1 cellular context compared by ENCODE assay signal in the genomic region with DNA sequence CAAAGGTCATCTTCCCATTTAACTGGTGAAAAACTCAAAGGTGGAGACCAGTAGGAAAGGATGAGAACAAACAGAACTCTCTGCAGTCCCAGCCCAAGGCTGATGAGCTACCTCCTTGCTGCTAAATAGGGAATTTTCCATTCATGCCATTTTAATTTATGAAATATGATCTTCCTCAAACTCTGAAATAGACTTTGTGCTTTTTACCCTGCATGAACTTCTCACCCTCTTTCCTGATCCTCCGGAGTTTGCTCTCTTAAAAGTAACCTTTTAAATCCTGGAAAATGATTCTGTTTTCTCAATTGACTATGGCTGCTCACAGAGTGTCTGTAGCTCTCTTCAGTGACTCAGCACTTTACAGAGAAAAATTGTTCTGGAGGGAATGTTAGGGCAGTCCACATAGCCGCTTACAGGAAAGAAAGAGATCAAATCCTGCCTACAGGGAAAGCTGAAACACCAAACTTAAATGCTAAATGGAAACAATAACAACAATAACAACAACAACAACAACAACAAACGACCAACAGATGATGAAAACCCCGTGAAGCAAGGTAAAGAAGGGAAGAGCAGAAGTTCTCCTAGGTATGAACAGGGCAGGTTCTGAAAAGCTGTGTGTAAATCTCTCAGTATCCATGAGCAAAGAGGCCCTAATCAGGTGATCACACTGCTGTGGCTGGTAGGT.
A peak's percentile ranks its signal among the peaks of the same experiment; 100 is the strongest.
TF ChIP-seq lines count a peak whose summit lies in the region.

No MANE protein-coding gene starts in this region.

TF ChIP-seq in HepG2, 621 proteins besides CTCF, POLR2A, EP300 and RAD21 (continued from another document and continues in another):
- TF ChIP-seq, protein P1, sequence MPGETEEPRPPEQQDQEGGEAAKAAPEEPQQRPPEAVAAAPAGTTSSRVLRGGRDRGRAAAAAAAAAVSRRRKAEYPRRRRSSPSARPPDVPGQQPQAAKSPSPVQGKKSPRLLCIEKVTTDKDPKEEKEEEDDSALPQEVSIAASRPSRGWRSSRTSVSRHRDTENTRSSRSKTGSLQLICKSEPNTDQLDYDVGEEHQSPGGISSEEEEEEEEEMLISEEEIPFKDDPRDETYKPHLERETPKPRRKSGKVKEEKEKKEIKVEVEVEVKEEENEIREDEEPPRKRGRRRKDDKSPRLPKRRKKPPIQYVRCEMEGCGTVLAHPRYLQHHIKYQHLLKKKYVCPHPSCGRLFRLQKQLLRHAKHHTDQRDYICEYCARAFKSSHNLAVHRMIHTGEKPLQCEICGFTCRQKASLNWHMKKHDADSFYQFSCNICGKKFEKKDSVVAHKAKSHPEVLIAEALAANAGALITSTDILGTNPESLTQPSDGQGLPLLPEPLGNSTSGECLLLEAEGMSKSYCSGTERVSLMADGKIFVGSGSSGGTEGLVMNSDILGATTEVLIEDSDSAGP (CRISPR knock-in tag; IDR thresholded peaks at IDR 0.05; ENCODE audit: borderline replicate concordance), result no peak
- TF ChIP-seq ZC3H4 (CRISPR knock-in tag; IDR thresholded peaks at IDR 0.05; ENCODE audit: borderline replicate concordance), result no peak
- no peak for TF ChIP-seq ZNF713 (CRISPR knock-in tag; IDR thresholded peaks at IDR 0.05)
- TF ChIP-seq, protein P2, sequence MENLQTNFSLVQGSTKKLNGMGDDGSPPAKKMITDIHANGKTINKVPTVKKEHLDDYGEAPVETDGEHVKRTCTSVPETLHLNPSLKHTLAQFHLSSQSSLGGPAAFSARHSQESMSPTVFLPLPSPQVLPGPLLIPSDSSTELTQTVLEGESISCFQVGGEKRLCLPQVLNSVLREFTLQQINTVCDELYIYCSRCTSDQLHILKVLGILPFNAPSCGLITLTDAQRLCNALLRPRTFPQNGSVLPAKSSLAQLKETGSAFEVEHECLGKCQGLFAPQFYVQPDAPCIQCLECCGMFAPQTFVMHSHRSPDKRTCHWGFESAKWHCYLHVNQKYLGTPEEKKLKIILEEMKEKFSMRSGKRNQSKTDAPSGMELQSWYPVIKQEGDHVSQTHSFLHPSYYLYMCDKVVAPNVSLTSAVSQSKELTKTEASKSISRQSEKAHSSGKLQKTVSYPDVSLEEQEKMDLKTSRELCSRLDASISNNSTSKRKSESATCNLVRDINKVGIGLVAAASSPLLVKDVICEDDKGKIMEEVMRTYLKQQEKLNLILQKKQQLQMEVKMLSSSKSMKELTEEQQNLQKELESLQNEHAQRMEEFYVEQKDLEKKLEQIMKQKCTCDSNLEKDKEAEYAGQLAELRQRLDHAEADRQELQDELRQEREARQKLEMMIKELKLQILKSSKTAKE (CRISPR knock-in tag; IDR thresholded peaks at IDR 0.05; ENCODE audit: borderline replicate concordance), result no peak
- TF ChIP-seq, protein P3, sequence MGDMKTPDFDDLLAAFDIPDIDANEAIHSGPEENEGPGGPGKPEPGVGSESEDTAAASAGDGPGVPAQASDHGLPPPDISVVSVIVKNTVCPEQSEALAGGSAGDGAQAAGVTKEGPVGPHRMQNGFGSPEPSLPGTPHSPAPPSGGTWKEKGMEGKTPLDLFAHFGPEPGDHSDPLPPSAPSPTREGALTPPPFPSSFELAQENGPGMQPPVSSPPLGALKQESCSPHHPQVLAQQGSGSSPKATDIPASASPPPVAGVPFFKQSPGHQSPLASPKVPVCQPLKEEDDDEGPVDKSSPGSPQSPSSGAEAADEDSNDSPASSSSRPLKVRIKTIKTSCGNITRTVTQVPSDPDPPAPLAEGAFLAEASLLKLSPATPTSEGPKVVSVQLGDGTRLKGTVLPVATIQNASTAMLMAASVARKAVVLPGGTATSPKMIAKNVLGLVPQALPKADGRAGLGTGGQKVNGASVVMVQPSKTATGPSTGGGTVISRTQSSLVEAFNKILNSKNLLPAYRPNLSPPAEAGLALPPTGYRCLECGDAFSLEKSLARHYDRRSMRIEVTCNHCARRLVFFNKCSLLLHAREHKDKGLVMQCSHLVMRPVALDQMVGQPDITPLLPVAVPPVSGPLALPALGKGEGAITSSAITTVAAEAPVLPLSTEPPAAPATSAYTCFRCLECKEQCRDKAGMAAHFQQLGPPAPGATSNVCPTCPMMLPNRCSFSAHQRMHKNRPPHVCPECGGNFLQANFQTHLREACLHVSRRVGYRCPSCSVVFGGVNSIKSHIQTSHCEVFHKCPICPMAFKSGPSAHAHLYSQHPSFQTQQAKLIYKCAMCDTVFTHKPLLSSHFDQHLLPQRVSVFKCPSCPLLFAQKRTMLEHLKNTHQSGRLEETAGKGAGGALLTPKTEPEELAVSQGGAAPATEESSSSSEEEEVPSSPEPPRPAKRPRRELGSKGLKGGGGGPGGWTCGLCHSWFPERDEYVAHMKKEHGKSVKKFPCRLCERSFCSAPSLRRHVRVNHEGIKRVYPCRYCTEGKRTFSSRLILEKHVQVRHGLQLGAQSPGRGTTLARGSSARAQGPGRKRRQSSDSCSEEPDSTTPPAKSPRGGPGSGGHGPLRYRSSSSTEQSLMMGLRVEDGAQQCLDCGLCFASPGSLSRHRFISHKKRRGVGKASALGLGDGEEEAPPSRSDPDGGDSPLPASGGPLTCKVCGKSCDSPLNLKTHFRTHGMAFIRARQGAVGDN (CRISPR knock-in tag; IDR thresholded peaks at IDR 0.05), result no peak
- TF ChIP-seq, protein P4, sequence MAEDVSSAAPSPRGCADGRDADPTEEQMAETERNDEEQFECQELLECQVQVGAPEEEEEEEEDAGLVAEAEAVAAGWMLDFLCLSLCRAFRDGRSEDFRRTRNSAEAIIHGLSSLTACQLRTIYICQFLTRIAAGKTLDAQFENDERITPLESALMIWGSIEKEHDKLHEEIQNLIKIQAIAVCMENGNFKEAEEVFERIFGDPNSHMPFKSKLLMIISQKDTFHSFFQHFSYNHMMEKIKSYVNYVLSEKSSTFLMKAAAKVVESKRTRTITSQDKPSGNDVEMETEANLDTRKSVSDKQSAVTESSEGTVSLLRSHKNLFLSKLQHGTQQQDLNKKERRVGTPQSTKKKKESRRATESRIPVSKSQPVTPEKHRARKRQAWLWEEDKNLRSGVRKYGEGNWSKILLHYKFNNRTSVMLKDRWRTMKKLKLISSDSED (CRISPR knock-in tag; IDR thresholded peaks at IDR 0.05), result no peak
- TF ChIP-seq, protein P5, sequence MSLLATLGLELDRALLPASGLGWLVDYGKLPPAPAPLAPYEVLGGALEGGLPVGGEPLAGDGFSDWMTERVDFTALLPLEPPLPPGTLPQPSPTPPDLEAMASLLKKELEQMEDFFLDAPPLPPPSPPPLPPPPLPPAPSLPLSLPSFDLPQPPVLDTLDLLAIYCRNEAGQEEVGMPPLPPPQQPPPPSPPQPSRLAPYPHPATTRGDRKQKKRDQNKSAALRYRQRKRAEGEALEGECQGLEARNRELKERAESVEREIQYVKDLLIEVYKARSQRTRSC (CRISPR knock-in tag; IDR thresholded peaks at IDR 0.05; ENCODE audit: low read depth), result no peak
- TF ChIP-seq, protein P6, sequence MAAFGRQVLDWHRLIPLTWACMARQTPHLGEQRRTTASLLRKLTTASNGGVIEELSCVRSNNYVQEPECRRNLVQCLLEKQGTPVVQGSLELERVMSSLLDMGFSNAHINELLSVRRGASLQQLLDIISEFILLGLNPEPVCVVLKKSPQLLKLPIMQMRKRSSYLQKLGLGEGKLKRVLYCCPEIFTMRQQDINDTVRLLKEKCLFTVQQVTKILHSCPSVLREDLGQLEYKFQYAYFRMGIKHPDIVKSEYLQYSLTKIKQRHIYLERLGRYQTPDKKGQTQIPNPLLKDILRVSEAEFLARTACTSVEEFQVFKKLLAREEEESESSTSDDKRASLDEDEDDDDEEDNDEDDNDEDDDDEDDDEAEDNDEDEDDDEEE (CRISPR knock-in tag; IDR thresholded peaks at IDR 0.05), result no peak
- TF ChIP-seq ONECUT2 (CRISPR knock-in tag; IDR thresholded peaks at IDR 0.05), result 0 out of 2 replicates have a peak, but pooled peaks have one; percentile 17
- TF ChIP-seq SRSF4 (IDR thresholded peaks at IDR 0.05; ENCODE audit: low read depth, low read length, poor library complexity, severe bottlenecking), result no peak
- no peak for TF ChIP-seq BRD4 (CRISPR knock-in tag; IDR thresholded peaks at IDR 0.05)
- no peak for TF ChIP-seq KDM2A (CRISPR knock-in tag; IDR thresholded peaks at IDR 0.05; ENCODE audit: borderline replicate concordance, low read depth)
- TF ChIP-seq CENPX (CRISPR knock-in tag; IDR thresholded peaks at IDR 0.05), result no peak
- TF ChIP-seq ZNF746 (CRISPR knock-in tag; IDR thresholded peaks at IDR 0.05), result no peak
- TF ChIP-seq TCF12 (IDR thresholded peaks at IDR 0.05), result no peak
- no peak for TF ChIP-seq TCF12 (CRISPR knock-in tag; IDR thresholded peaks at IDR 0.05)
- TF ChIP-seq, protein P7, sequence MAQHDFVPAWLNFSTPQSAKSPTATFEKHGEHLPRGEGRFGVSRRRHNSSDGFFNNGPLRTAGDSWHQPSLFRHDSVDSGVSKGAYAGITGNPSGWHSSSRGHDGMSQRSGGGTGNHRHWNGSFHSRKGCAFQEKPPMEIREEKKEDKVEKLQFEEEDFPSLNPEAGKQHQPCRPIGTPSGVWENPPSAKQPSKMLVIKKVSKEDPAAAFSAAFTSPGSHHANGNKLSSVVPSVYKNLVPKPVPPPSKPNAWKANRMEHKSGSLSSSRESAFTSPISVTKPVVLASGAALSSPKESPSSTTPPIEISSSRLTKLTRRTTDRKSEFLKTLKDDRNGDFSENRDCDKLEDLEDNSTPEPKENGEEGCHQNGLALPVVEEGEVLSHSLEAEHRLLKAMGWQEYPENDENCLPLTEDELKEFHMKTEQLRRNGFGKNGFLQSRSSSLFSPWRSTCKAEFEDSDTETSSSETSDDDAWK (CRISPR knock-in tag; IDR thresholded peaks at IDR 0.05), result no peak
- TF ChIP-seq KLF9 (CRISPR knock-in tag; IDR thresholded peaks at IDR 0.05; ENCODE audit: low read depth), result no peak
- TF ChIP-seq ZNF619 (CRISPR knock-in tag; IDR thresholded peaks at IDR 0.05), result no peak
- TF ChIP-seq ZNF616 (CRISPR knock-in tag; IDR thresholded peaks at IDR 0.05; ENCODE audit: low read depth), result no peak
- TF ChIP-seq, protein P8, sequence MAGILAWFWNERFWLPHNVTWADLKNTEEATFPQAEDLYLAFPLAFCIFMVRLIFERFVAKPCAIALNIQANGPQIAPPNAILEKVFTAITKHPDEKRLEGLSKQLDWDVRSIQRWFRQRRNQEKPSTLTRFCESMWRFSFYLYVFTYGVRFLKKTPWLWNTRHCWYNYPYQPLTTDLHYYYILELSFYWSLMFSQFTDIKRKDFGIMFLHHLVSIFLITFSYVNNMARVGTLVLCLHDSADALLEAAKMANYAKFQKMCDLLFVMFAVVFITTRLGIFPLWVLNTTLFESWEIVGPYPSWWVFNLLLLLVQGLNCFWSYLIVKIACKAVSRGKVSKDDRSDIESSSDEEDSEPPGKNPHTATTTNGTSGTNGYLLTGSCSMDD (CRISPR knock-in tag; IDR thresholded peaks at IDR 0.05), result no peak
- TF ChIP-seq NR2F1 (CRISPR knock-in tag; IDR thresholded peaks at IDR 0.05), result peak; percentile 57 to 61; a peak in 2 of 4 replicates
- no peak for TF ChIP-seq ZSCAN30 (CRISPR knock-in tag; IDR thresholded peaks at IDR 0.05)
- TF ChIP-seq, protein P9, sequence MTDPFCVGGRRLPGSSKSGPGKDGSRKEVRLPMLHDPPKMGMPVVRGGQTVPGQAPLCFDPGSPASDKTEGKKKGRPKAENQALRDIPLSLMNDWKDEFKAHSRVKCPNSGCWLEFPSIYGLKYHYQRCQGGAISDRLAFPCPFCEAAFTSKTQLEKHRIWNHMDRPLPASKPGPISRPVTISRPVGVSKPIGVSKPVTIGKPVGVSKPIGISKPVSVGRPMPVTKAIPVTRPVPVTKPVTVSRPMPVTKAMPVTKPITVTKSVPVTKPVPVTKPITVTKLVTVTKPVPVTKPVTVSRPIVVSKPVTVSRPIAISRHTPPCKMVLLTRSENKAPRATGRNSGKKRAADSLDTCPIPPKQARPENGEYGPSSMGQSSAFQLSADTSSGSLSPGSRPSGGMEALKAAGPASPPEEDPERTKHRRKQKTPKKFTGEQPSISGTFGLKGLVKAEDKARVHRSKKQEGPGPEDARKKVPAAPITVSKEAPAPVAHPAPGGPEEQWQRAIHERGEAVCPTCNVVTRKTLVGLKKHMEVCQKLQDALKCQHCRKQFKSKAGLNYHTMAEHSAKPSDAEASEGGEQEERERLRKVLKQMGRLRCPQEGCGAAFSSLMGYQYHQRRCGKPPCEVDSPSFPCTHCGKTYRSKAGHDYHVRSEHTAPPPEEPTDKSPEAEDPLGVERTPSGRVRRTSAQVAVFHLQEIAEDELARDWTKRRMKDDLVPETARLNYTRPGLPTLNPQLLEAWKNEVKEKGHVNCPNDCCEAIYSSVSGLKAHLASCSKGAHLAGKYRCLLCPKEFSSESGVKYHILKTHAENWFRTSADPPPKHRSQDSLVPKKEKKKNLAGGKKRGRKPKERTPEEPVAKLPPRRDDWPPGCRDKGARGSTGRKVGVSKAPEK (CRISPR knock-in tag; IDR thresholded peaks at IDR 0.05; ENCODE audit: borderline replicate concordance), result no peak
- no peak for TF ChIP-seq ZNF333 (CRISPR knock-in tag; IDR thresholded peaks at IDR 0.05; ENCODE audit: borderline replicate concordance)
- no peak for TF ChIP-seq SP2 (CRISPR knock-in tag; IDR thresholded peaks at IDR 0.05)
- no peak for TF ChIP-seq ZFP41 (CRISPR knock-in tag; IDR thresholded peaks at IDR 0.05; ENCODE audit: borderline replicate concordance)
- no peak for TF ChIP-seq ZNF484 (CRISPR knock-in tag; IDR thresholded peaks at IDR 0.05; ENCODE audit: borderline replicate concordance, low read depth)
- TF ChIP-seq PCBP2 (optimal IDR thresholded peaks at IDR 0.05; ENCODE audit: low read depth, low read length, poor library complexity, severe bottlenecking), result no peak
- no peak for TF ChIP-seq SMARCE1 (IDR thresholded peaks at IDR 0.05; ENCODE audit: borderline replicate concordance)
- TF ChIP-seq, protein P10, sequence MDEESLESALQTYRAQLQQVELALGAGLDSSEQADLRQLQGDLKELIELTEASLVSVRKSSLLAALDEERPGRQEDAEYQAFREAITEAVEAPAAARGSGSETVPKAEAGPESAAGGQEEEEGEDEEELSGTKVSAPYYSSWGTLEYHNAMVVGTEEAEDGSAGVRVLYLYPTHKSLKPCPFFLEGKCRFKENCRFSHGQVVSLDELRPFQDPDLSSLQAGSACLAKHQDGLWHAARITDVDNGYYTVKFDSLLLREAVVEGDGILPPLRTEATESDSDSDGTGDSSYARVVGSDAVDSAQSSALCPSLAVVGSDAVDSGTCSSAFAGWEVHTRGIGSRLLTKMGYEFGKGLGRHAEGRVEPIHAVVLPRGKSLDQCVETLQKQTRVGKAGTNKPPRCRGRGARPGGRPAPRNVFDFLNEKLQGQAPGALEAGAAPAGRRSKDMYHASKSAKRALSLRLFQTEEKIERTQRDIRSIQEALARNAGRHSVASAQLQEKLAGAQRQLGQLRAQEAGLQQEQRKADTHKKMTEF (CRISPR knock-in tag; IDR thresholded peaks at IDR 0.05), result peak; percentile 85
- TF ChIP-seq HDAC6 (IDR thresholded peaks at IDR 0.05; ENCODE audit: low read depth, low read length), result no peak
- no peak for TF ChIP-seq TCF7L2 (IDR thresholded peaks at IDR 0.05; ENCODE audit: low read depth, low read length)
- no peak for TF ChIP-seq ZFP36L2 (CRISPR knock-in tag; IDR thresholded peaks at IDR 0.05)
- no peak for TF ChIP-seq ZNF160 (CRISPR knock-in tag; IDR thresholded peaks at IDR 0.05)
- TF ChIP-seq, protein P11, sequence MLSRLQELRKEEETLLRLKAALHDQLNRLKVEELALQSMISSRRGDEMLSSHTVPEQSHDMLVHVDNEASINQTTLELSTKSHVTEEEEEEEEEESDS (CRISPR knock-in tag; IDR thresholded peaks at IDR 0.05; ENCODE audit: borderline replicate concordance), result 0 out of 2 replicates have a peak, but pooled peaks have one; percentile 85
- TF ChIP-seq JARID2 (CRISPR knock-in tag; IDR thresholded peaks at IDR 0.05; ENCODE audit: insufficient replicate concordance), result no peak
- TF ChIP-seq ZNF768 (CRISPR knock-in tag; IDR thresholded peaks at IDR 0.05), result no peak
- no peak for TF ChIP-seq ZNF547 (CRISPR knock-in tag; IDR thresholded peaks at IDR 0.05)
